1 cellular context compared by ENCODE assay signal in the genomic region with DNA sequence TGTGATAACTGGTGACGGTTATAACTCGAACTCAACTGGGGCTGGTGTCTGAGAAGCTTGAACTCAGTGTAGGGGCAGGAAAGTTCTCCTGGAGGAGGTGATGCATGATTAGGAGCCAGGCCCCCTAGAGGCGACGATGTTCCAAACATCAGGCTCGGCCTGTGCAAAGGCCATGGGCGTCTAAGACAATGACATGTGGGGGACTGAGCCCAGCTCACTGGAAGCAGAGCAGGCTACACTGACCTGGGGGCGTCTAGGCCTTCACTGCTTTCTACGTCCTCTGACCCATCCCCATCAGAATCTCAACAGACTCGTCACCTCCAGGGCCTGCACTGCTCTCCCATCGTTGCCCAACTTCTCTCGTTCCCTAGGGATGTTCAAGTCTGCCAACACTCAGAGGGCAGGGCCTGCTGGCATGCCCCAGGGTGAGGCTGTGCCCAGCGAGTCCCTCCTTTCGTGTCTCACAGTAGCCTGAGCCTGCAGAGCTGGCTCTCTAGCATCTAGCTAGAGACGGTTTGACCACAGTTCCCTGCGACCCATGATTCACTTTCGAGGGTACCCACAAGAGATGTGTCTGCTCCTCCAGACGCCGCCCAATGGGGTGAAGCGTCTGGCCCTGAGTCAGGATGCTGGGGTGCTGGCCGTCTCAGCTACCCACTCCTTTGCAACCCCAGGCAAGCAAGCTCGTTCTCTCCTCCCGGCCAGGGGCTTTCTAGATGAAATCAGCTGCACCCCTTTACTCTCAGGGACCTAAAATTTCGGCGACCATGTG.
TF ChIP-seq lines count a peak whose summit lies in the region.

No MANE protein-coding gene starts in this region.

TF ChIP-seq in HepG2, 621 proteins besides CTCF, POLR2A, EP300 and RAD21 (continued from another document and continues in another):
- TF ChIP-seq, protein P1, sequence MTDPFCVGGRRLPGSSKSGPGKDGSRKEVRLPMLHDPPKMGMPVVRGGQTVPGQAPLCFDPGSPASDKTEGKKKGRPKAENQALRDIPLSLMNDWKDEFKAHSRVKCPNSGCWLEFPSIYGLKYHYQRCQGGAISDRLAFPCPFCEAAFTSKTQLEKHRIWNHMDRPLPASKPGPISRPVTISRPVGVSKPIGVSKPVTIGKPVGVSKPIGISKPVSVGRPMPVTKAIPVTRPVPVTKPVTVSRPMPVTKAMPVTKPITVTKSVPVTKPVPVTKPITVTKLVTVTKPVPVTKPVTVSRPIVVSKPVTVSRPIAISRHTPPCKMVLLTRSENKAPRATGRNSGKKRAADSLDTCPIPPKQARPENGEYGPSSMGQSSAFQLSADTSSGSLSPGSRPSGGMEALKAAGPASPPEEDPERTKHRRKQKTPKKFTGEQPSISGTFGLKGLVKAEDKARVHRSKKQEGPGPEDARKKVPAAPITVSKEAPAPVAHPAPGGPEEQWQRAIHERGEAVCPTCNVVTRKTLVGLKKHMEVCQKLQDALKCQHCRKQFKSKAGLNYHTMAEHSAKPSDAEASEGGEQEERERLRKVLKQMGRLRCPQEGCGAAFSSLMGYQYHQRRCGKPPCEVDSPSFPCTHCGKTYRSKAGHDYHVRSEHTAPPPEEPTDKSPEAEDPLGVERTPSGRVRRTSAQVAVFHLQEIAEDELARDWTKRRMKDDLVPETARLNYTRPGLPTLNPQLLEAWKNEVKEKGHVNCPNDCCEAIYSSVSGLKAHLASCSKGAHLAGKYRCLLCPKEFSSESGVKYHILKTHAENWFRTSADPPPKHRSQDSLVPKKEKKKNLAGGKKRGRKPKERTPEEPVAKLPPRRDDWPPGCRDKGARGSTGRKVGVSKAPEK (CRISPR knock-in tag; IDR thresholded peaks at IDR 0.05; ENCODE audit: borderline replicate concordance): no peak
- TF ChIP-seq KDM2A (CRISPR knock-in tag; IDR thresholded peaks at IDR 0.05; ENCODE audit: borderline replicate concordance, low read depth) (peak; percentile 55), ZNF121 (CRISPR knock-in tag; IDR thresholded peaks at IDR 0.05) (no peak), ZKSCAN5 (CRISPR knock-in tag; IDR thresholded peaks at IDR 0.05) (peak; percentile 71), ZKSCAN1 (IDR thresholded peaks at IDR 0.05; ENCODE audit: low read length) (no peak), ISX (CRISPR knock-in tag; conservative IDR thresholded peaks at IDR 0.05) (no peak), ARHGAP35 (CRISPR knock-in tag; IDR thresholded peaks at IDR 0.05; ENCODE audit: borderline replicate concordance) (no peak), ZNF775 (CRISPR knock-in tag; IDR thresholded peaks at IDR 0.05; ENCODE audit: borderline replicate concordance) (no peak), ZNF343 (CRISPR knock-in tag; IDR thresholded peaks at IDR 0.05) (peak; percentile 14; the same call in 1 of the 2 replicates), ZNF564 (CRISPR knock-in tag; IDR thresholded peaks at IDR 0.05) (no peak; the same call in 1 of the 2 replicates), JUNB (CRISPR knock-in tag; IDR thresholded peaks at IDR 0.05; ENCODE audit: borderline replicate concordance) (no peak)
- TF ChIP-seq, protein P2, sequence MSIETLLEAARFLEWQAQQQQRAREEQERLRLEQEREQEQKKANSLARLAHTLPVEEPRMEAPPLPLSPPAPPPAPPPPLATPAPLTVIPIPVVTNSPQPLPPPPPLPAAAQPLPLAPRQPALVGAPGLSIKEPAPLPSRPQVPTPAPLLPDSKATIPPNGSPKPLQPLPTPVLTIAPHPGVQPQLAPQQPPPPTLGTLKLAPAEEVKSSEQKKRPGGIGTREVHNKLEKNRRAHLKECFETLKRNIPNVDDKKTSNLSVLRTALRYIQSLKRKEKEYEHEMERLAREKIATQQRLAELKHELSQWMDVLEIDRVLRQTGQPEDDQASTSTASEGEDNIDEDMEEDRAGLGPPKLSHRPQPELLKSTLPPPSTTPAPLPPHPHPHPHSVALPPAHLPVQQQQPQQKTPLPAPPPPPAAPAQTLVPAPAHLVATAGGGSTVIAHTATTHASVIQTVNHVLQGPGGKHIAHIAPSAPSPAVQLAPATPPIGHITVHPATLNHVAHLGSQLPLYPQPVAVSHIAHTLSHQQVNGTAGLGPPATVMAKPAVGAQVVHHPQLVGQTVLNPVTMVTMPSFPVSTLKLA (IDR thresholded peaks at IDR 0.05): peak; percentile 12; the same call in 1 of the 2 replicates
- TF ChIP-seq, protein P3, sequence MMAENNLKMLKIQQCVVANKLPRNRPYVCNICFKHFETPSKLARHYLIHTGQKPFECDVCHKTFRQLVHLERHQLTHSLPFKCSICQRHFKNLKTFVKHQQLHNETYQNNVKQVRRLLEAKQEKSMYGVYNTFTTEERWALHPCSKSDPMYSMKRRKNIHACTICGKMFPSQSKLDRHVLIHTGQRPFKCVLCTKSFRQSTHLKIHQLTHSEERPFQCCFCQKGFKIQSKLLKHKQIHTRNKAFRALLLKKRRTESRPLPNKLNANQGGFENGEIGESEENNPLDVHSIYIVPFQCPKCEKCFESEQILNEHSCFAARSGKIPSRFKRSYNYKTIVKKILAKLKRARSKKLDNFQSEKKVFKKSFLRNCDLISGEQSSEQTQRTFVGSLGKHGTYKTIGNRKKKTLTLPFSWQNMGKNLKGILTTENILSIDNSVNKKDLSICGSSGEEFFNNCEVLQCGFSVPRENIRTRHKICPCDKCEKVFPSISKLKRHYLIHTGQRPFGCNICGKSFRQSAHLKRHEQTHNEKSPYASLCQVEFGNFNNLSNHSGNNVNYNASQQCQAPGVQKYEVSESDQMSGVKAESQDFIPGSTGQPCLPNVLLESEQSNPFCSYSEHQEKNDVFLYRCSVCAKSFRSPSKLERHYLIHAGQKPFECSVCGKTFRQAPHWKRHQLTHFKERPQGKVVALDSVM (CRISPR knock-in tag; IDR thresholded peaks at IDR 0.05): no peak
- TF ChIP-seq, protein P4, sequence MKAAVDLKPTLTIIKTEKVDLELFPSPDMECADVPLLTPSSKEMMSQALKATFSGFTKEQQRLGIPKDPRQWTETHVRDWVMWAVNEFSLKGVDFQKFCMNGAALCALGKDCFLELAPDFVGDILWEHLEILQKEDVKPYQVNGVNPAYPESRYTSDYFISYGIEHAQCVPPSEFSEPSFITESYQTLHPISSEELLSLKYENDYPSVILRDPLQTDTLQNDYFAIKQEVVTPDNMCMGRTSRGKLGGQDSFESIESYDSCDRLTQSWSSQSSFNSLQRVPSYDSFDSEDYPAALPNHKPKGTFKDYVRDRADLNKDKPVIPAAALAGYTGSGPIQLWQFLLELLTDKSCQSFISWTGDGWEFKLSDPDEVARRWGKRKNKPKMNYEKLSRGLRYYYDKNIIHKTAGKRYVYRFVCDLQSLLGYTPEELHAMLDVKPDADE (CRISPR knock-in tag; IDR thresholded peaks at IDR 0.05): no peak
- TF ChIP-seq, protein P5, sequence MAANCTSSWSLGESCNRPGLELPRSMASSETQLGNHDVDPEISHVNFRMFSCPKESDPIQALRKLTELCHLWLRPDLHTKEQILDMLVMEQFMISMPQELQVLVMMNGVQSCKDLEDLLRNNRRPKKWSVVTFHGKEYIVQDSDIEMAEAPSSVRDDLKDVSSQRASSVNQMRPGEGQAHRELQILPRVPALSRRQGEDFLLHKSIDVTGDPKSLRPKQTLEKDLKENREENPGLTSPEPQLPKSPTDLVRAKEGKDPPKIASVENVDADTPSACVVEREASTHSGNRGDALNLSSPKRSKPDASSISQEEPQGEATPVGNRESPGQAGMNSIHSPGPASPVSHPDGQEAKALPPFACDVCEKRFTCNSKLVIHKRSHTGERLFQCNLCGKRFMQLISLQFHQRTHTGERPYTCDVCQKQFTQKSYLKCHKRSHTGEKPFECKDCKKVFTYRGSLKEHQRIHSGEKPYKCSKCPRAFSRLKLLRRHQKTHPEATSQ (CRISPR knock-in tag; IDR thresholded peaks at IDR 0.05; ENCODE audit: borderline replicate concordance): no peak
- TF ChIP-seq, protein P6, sequence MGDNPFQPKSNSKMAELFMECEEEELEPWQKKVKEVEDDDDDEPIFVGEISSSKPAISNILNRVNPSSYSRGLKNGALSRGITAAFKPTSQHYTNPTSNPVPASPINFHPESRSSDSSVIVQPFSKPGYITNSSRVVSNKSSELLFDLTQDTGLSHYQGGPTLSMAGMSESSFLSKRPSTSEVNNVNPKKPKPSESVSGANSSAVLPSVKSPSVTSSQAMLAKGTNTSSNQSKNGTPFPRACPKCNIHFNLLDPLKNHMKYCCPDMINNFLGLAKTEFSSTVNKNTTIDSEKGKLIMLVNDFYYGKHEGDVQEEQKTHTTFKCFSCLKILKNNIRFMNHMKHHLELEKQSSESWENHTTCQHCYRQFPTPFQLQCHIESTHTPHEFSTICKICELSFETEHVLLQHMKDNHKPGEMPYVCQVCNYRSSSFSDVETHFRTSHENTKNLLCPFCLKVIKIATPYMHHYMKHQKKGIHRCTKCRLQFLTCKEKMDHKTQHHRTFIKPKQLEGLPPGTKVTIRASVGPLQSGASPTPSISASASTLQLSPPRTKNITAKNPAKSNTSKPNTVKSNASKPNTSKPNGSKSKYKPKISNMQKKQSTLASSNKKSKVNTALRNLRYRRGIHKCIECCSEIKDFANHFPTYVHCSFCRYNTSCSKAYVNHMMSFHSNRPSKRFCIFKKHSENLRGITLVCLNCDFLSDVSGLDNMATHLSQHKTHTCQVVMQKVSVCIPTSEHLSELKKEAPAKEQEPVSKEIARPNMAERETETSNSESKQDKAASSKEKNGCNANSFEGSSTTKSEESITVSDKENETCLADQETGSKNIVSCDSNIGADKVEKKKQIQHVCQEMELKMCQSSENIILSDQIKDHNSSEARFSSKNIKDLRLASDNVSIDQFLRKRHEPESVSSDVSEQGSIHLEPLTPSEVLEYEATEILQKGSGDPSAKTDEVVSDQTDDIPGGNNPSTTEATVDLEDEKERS (CRISPR knock-in tag; IDR thresholded peaks at IDR 0.05): no peak
- TF ChIP-seq, protein P7, sequence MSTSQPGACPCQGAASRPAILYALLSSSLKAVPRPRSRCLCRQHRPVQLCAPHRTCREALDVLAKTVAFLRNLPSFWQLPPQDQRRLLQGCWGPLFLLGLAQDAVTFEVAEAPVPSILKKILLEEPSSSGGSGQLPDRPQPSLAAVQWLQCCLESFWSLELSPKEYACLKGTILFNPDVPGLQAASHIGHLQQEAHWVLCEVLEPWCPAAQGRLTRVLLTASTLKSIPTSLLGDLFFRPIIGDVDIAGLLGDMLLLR (CRISPR knock-in tag; IDR thresholded peaks at IDR 0.05): no peak
- TF ChIP-seq, protein P8, sequence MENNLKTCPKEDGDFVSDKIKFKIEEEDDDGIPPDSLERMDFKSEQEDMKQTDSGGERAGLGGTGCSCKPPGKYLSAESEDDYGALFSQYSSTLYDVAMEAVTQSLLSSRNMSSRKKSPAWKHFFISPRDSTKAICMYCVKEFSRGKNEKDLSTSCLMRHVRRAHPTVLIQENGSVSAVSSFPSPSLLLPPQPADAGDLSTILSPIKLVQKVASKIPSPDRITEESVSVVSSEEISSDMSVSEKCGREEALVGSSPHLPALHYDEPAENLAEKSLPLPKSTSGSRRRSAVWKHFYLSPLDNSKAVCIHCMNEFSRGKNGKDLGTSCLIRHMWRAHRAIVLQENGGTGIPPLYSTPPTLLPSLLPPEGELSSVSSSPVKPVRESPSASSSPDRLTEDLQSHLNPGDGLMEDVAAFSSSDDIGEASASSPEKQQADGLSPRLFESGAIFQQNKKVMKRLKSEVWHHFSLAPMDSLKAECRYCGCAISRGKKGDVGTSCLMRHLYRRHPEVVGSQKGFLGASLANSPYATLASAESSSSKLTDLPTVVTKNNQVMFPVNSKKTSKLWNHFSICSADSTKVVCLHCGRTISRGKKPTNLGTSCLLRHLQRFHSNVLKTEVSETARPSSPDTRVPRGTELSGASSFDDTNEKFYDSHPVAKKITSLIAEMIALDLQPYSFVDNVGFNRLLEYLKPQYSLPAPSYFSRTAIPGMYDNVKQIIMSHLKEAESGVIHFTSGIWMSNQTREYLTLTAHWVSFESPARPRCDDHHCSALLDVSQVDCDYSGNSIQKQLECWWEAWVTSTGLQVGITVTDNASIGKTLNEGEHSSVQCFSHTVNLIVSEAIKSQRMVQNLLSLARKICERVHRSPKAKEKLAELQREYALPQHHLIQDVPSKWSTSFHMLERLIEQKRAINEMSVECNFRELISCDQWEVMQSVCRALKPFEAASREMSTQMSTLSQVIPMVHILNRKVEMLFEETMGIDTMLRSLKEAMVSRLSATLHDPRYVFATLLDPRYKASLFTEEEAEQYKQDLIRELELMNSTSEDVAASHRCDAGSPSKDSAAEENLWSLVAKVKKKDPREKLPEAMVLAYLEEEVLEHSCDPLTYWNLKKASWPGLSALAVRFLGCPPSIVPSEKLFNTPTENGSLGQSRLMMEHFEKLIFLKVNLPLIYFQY (CRISPR knock-in tag; IDR thresholded peaks at IDR 0.05; ENCODE audit: borderline replicate concordance): no peak
- TF ChIP-seq, protein P9, sequence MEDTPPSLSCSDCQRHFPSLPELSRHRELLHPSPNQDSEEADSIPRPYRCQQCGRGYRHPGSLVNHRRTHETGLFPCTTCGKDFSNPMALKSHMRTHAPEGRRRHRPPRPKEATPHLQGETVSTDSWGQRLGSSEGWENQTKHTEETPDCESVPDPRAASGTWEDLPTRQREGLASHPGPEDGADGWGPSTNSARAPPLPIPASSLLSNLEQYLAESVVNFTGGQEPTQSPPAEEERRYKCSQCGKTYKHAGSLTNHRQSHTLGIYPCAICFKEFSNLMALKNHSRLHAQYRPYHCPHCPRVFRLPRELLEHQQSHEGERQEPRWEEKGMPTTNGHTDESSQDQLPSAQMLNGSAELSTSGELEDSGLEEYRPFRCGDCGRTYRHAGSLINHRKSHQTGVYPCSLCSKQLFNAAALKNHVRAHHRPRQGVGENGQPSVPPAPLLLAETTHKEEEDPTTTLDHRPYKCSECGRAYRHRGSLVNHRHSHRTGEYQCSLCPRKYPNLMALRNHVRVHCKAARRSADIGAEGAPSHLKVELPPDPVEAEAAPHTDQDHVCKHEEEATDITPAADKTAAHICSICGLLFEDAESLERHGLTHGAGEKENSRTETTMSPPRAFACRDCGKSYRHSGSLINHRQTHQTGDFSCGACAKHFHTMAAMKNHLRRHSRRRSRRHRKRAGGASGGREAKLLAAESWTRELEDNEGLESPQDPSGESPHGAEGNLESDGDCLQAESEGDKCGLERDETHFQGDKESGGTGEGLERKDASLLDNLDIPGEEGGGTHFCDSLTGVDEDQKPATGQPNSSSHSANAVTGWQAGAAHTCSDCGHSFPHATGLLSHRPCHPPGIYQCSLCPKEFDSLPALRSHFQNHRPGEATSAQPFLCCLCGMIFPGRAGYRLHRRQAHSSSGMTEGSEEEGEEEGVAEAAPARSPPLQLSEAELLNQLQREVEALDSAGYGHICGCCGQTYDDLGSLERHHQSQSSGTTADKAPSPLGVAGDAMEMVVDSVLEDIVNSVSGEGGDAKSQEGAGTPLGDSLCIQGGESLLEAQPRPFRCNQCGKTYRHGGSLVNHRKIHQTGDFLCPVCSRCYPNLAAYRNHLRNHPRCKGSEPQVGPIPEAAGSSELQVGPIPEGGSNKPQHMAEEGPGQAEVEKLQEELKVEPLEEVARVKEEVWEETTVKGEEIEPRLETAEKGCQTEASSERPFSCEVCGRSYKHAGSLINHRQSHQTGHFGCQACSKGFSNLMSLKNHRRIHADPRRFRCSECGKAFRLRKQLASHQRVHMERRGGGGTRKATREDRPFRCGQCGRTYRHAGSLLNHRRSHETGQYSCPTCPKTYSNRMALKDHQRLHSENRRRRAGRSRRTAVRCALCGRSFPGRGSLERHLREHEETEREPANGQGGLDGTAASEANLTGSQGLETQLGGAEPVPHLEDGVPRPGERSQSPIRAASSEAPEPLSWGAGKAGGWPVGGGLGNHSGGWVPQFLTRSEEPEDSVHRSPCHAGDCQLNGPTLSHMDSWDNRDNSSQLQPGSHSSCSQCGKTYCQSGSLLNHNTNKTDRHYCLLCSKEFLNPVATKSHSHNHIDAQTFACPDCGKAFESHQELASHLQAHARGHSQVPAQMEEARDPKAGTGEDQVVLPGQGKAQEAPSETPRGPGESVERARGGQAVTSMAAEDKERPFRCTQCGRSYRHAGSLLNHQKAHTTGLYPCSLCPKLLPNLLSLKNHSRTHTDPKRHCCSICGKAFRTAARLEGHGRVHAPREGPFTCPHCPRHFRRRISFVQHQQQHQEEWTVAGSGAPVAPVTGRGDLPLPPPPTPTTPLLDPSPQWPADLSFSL (CRISPR knock-in tag; IDR thresholded peaks at IDR 0.05): no peak
